In the genomic region with DNA sequence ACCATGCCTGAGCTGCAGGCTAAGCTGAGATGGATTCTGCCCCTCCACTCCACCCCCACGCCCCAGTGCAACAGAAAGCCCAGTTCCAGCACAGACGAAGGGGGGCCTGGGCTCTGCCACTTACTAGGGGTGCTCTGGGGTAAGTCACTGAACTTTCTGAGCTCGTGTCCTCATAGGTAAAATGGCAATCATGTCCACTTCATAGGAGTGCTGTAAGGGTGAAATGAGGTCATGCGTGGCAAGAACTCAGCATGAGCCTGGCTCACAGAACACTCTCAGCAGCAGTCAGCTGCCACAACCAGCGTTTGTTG, we compare ENCODE assay signal across 8 cellular contexts. TPM values are rescaled to one million over a fixed set of nuclear protein-coding genes. Genes with fewer than 3 reads are reported as not detected.
DNase-seq lines count a peak whose midpoint lies in the region; ATAC-seq and TF ChIP-seq lines count a peak whose summit lies in the region.
"Had no signal": no experiment of that assay in that cellular context is flagged by ENCODE, and none has a peak within 500 bp of the region (broad histone marks: within the 10 kb centered on the region; RNA-seq: fewer than 3 reads in every experiment).

No MANE protein-coding gene starts in this region.

- H3K36me3 ChIP-seq in PC-3 (ENCODE audit: low read depth, low read length) = no peaks in the 10 kb centered on the region
- H3K36me3 ChIP-seq in spleen = no peaks in the 10 kb centered on the region

- intact Hi-C loops in PC-3 (cut with micrococcal nuclease) (loop anchor here (1.0 to 5.0 kb wide), 5 partner anchors 57 to 370 kb away; partner anchors contain the start of gene NRG2), spleen (cut with DNase I; ENCODE audit: low total_unique reads) (loop anchor here (2.0 to 5.0 kb wide), 3 partner anchors 60 to 184 kb away; no protein-coding TSS in a partner anchor)

- ATAC-seq in GM19438 (IDR thresholded peaks at IDR 0.05; ENCODE audit: low read depth, unreplicated experiment) (peak; percentile 13), PC-3 (peak; percentile 3)

- peak overlapping the region; percentile 81 for H3K4me2 ChIP-seq in PC-3 (ENCODE audit: low read length)

- CTCF ChIA-PET in PC-3 (lab: Charles Lee) = interaction anchor here (0.5 to 1.8 kb wide), 7 partner anchors 47 to 357 kb away, joined by 3 to 44 read pairs (median 4); no protein-coding TSS in a partner anchor

- peak overlapping the region; percentile 83; the same call in 1 of the 2 replicates for H2AFZ ChIP-seq in PC-3 (ENCODE audit: low read length)

- no peak for TF ChIP-seq CTCF in PC-3 (conservative IDR thresholded peaks at IDR 0.05; ENCODE audit: low read depth, low read length)
- TF ChIP-seq CTCF in epithelial cell of proximal tubule (conservative IDR thresholded peaks at IDR 0.05; ENCODE audit: low read depth, low read length) = no peak
- TF ChIP-seq CTCF in spleen (IDR thresholded peaks at IDR 0.05 in 8 of 11, conservative IDR thresholded peaks at IDR 0.05 in 3 of 11) = no peak

- no peak for DNase-seq in PC-3
- DNase-seq in epithelial cell of proximal tubule (ENCODE audit: low read depth) = peak; percentile 32
- no peak for DNase-seq in spleen
- no peak for DNase-seq in NCI-H187 (lab: John Stamatoyannopoulos, UW)
- DNase-seq in activated CD4-positive, alpha-beta T cell treated with anti-CD3 and anti-CD28 coated beads for 4 hours = no peak
- no peak for DNase-seq in COR-L47 (lab: John Stamatoyannopoulos, UW)

- BruUV-seq in PC-3 (replicated peaks; lab: Mats Ljungman, UMichigan) = no TSS peak

- POLR2A ChIA-PET in PC-3 (lab: Charles Lee; ENCODE audit: unreplicated experiment) = no interaction called here

- H3F3A ChIP-seq in PC-3 (ENCODE audit: low read length, unreplicated experiment) = no peaks in the 10 kb centered on the region

- H3K27me3 ChIP-seq in PC-3 (ENCODE audit: low read length) (no peaks in the 10 kb centered on the region), spleen (replicated peaks in 1 of 7) (peaks cover 0 to 40% (median 0%) of the 10 kb centered on the region in 7 donors)

- WGBS in spleen, 5 donors = 7 to 30% (median 20%) methylated on average over 3 to 5 of the region's 5 CpGs

- H3K9me2 ChIP-seq in PC-3 (replicated peaks; ENCODE audit: low read length) = no peaks in the 10 kb centered on the region

- H3K9me3 ChIP-seq in PC-3 (ENCODE audit: low read length) (no peaks in the 10 kb centered on the region), spleen (no peaks in the 10 kb centered on the region)
- H3K9me3 ChIP-seq: mucosa of descending colon had no signal

- H3K4me3 ChIP-seq in PC-3 (ENCODE audit: low read length) (peak overlapping the region; percentile 68), epithelial cell of proximal tubule (ENCODE audit: low read depth, low read length) (no peak overlapping the region), spleen (peak overlapping the region; percentile 32 to 74 (median 62))
- H3K4me3 ChIP-seq: mucosa of descending colon had no signal

- no peak for TF ChIP-seq POLR2A in spleen (IDR thresholded peaks at IDR 0.05)

- H3K27ac ChIP-seq in PC-3 (ENCODE audit: low read length) = no peak overlapping the region
- H3K27ac ChIP-seq in spleen = no peak overlapping the region

- H3K9ac ChIP-seq in PC-3 (ENCODE audit: low read length) = no peak overlapping the region

- H3K4me1 ChIP-seq in PC-3 (ENCODE audit: insufficient read depth, low read length) (no peaks in the 10 kb centered on the region), spleen (peaks cover 3 to 16% (median 12%) of the 10 kb centered on the region in 6 donors)

- H4K20me1 ChIP-seq in PC-3 (ENCODE audit: low read length) = no peaks in the 10 kb centered on the region

- no peaks in the 10 kb centered on the region for H3K79me2 ChIP-seq in PC-3 (ENCODE audit: low read length)

RNA-seq across cellular contexts. Expression of gene PSD2, which starts 8.4 kb away (rescaled TPM):
- total RNA-seq in PC-3 (2014; rRNA removed) (not detected in 2 replicates), epithelial cell of proximal tubule (not detected in 2 replicates), spleen (under 1 TPM in 6 of 7 donors, not detected in 1; 0.09 to 0.42 (median 0.25) TPM)
- polyA plus RNA-seq in spleen = under 1 TPM; 0.03 to 0.24 (median 0.05) TPM
